8 cellular contexts compared by ENCODE assay signal in genomic region chr2:74178211-74179062, GRCh38. TPM values are rescaled to one million over a fixed set of nuclear protein-coding genes. Genes with fewer than 3 reads are reported as not detected.
A peak's percentile ranks its signal among the peaks of the same experiment; 100 is the strongest.
DNase-seq lines count a peak whose midpoint lies in the region; TF ChIP-seq lines count a peak whose summit lies in the region.

MOB1A (minus strand) TSS chr2:74178879; CDS start chr2:74178674, 205 bp downstream.

- peaks cover 8% of the 10 kb centered on the region for H3K36me3 ChIP-seq in MG63

- H3K27me3 Mint-ChIP-seq in H9 (ENCODE audit: low read depth) (no peaks in the 10 kb centered on the region), nephron (ENCODE audit: low read depth) (no peaks in the 10 kb centered on the region)
- no peaks in the 10 kb centered on the region for H3K27me3 Mint-ChIP-seq in stimulated activated naive CD8-positive, alpha-beta T cell treated with anti-CD3 and anti-CD28 coated beads, Interleukin-15, Interleukin-2, amounts not matched to agents 100 ng/mL and 50 ng/mL, for 24 hours

- H3K14ac ChIP-seq in H9 (ENCODE audit: insufficient read depth, low read length), result peak within 1 kb of the TSS; percentile 93

- no peak within 1 kb of the TSS for H2BK12ac ChIP-seq in H9 (ENCODE audit: insufficient read length, low read depth, low read length)

- H3K27ac Mint-ChIP-seq in H9 (peak within 1 kb of the TSS; percentile 82 to 98 (median 93); a peak in 6 of 7 replicates), nephron (peak within 1 kb of the TSS; percentile 92 to 97 (median 94))
- peak within 1 kb of the TSS; percentile 88 for H3K27ac Mint-ChIP-seq in stimulated activated naive CD8-positive, alpha-beta T cell treated with anti-CD3 and anti-CD28 coated beads, Interleukin-15, Interleukin-2, amounts not matched to agents 100 ng/mL and 50 ng/mL, for 24 hours

- peak within 1 kb of the TSS; percentile 72 for H4K91ac ChIP-seq in H9 (ENCODE audit: insufficient read length, low read depth, low read length)

- no CpG with 5 or more reads among the region's 84 CpGs for WGBS in H9 (ENCODE audit: extremely low coverage, insufficient read length, low lambda C conversion rate)

- H4K20me1 ChIP-seq in H9 (ENCODE audit: control insufficient read depth, insufficient read depth, insufficient read length), result no peaks in the 10 kb centered on the region

- H3K27ac ChIP-seq in H9 (ENCODE audit: insufficient read length, low read depth, low read length), result no peak within 1 kb of the TSS

- H2BK5ac ChIP-seq in H9 (ENCODE audit: insufficient read length, low read length), result no peak within 1 kb of the TSS

- H3K4me1 Mint-ChIP-seq in H9, result peaks cover 13 to 15% of the 10 kb centered on the region in 2 experiments
- peaks cover 14% of the 10 kb centered on the region for H3K4me1 Mint-ChIP-seq in nephron
- H3K4me1 Mint-ChIP-seq in stimulated activated naive CD8-positive, alpha-beta T cell treated with anti-CD3 and anti-CD28 coated beads, Interleukin-15, Interleukin-2, amounts not matched to agents 100 ng/mL and 50 ng/mL, for 24 hours (ENCODE audit: low read depth), result peaks cover 49% of the 10 kb centered on the region

- H3K4me1 ChIP-seq in H9 (ENCODE audit: insufficient read depth, low read length), result no peaks in the 10 kb centered on the region

- no peak for TF ChIP-seq CTCF in H9 (conservative IDR thresholded peaks at IDR 0.05)
- TF ChIP-seq CTCF in fibroblast of pulmonary artery (IDR thresholded peaks at IDR 0.05; ENCODE audit: low read length, missing control alignments), result no peak
- TF ChIP-seq CTCF in nephron (IDR thresholded peaks at IDR 0.05; ENCODE audit: unreplicated experiment in 3 of 3), result no peak

- peak within 1 kb of the TSS; percentile 88 for H3K9ac ChIP-seq in H9 (ENCODE audit: extremely low read depth, insufficient read length, low read length)

- H3K4me2 ChIP-seq in H9 (ENCODE audit: insufficient read depth, insufficient read length, low read length), result peak within 1 kb of the TSS; percentile 72

- no peak within 1 kb of the TSS for H3T11ph ChIP-seq in H9 (ENCODE audit: low read length)

- H3K4ac ChIP-seq in H9 (ENCODE audit: low read depth, low read length), result peak within 1 kb of the TSS; percentile 55

- no peak within 1 kb of the TSS for H2AK5ac ChIP-seq in H9 (ENCODE audit: insufficient read length, low read length)

- no peak within 1 kb of the TSS for H3K56ac ChIP-seq in H9 (ENCODE audit: insufficient read length, low read depth, low read length)

- no peak within 1 kb of the TSS for H2BK120ac ChIP-seq in H9 (ENCODE audit: low read depth, low read length, poor library complexity, severe bottlenecking)

- peak within 1 kb of the TSS; percentile 90 to 93 for H3K4me3 Mint-ChIP-seq in H9
- H3K4me3 Mint-ChIP-seq in nephron, result peak within 1 kb of the TSS; percentile 85 to 98 (median 95)
- peak within 1 kb of the TSS; percentile 93 for H3K4me3 Mint-ChIP-seq in stimulated activated naive CD8-positive, alpha-beta T cell treated with anti-CD3 and anti-CD28 coated beads, Interleukin-15, Interleukin-2, amounts not matched to agents 100 ng/mL and 50 ng/mL, for 24 hours

- DNase-seq in ELR (ENCODE audit: low read depth) (peak; percentile 100), H9 (peak; percentile 99), MG63 (peak; percentile 98), SHP77 treated with DMSO at 0.1 percent for 48 hours (lab: John Stamatoyannopoulos, UW) (peak; percentile 95), fibroblast of pulmonary artery (ENCODE audit: low read depth) (peak; percentile 99)
- DNase-seq in activated effector memory CD4-positive, alpha-beta T cell treated with anti-CD3 and anti-CD28 coated beads, Interleukin-2, amount 50 U/mL, for 16 hours, result peak; percentile 99

- H2BK15ac ChIP-seq in H9 (ENCODE audit: low read depth, low read length), result no peak within 1 kb of the TSS

- peaks cover 7% of the 10 kb centered on the region for H3K79me1 ChIP-seq in H9 (ENCODE audit: insufficient read depth, low read depth, low read length, poor library complexity, severe bottlenecking)

- peaks cover 16% of the 10 kb centered on the region; the same call in 1 of the 2 replicates for H3K79me2 ChIP-seq in H9 (ENCODE audit: insufficient read depth, low read length)

- no peaks in the 10 kb centered on the region for H3K23me2 ChIP-seq in H9 (ENCODE audit: insufficient read length, low read depth, low read length, poor library complexity, severe bottlenecking)

- H2AFZ ChIP-seq in H9 (ENCODE audit: low read length), result no peak within 1 kb of the TSS

- H3K4me3 ChIP-seq in MG63, result peak within 1 kb of the TSS; percentile 98
- peak within 1 kb of the TSS; percentile 75 for H3K4me3 ChIP-seq in fibroblast of pulmonary artery (replicated peaks; ENCODE audit: low read depth, low read length)

- no peaks in the 10 kb centered on the region for H3K9me3 ChIP-seq in H9 (ENCODE audit: control insufficient read depth, low read depth, low read length)
- H3K9me3 ChIP-seq in MG63, result no peaks in the 10 kb centered on the region

- no peak within 1 kb of the TSS for H4K8ac ChIP-seq in H9 (replicated peaks; ENCODE audit: insufficient read length, low read depth, low read length)

- H3K36me3 Mint-ChIP-seq in H9 (ENCODE audit: insufficient read depth in 1 of 3, low read depth in 3 of 3) (peaks cover 17 to 34% (median 21%) of the 10 kb centered on the region in 3 experiments), nephron (ENCODE audit: low read depth) (peaks cover 33% of the 10 kb centered on the region)
- peaks cover 26% of the 10 kb centered on the region for H3K36me3 Mint-ChIP-seq in stimulated activated naive CD8-positive, alpha-beta T cell treated with anti-CD3 and anti-CD28 coated beads, Interleukin-15, Interleukin-2, amounts not matched to agents 100 ng/mL and 50 ng/mL, for 24 hours (ENCODE audit: low read depth)

- H3K27me3 ChIP-seq in H9 (ENCODE audit: insufficient read depth, low read length), result no peaks in the 10 kb centered on the region
- H3K27me3 ChIP-seq in MG63, result no peaks in the 10 kb centered on the region

- no peak within 1 kb of the TSS for H3K23ac ChIP-seq in H9 (ENCODE audit: insufficient read length, low read depth, low read length)

- H2BK20ac ChIP-seq in H9 (ENCODE audit: low read depth, low read length, poor library complexity, severe bottlenecking), result no peak within 1 kb of the TSS

- no peak within 1 kb of the TSS for H4K5ac ChIP-seq in H9 (ENCODE audit: insufficient read length, low read depth, low read length)

- peak within 1 kb of the TSS; percentile 96 for H3K18ac ChIP-seq in H9 (ENCODE audit: insufficient read length, low read depth, low read length)

- H3K9me3 Mint-ChIP-seq in H9, result peaks cover 4% of the 10 kb centered on the region in 2 experiments; a peak in 3 of 5 replicates
- peaks cover 7% of the 10 kb centered on the region for H3K9me3 Mint-ChIP-seq in nephron
- no peaks in the 10 kb centered on the region for H3K9me3 Mint-ChIP-seq in stimulated activated naive CD8-positive, alpha-beta T cell treated with anti-CD3 and anti-CD28 coated beads, Interleukin-15, Interleukin-2, amounts not matched to agents 100 ng/mL and 50 ng/mL, for 24 hours

RNA-seq across cellular contexts. Expression of gene MOB1A, which starts in this region (rescaled TPM):
- 95.1 and 98.6 TPM in 2 replicates for total RNA-seq in H9 (2021)
- total RNA-seq in MG63 (2014; rRNA removed; shearing (Covaris generic); ENCODE audit: low replicate concordance), result 95.6 and 187 TPM in 2 replicates
